In genomic region chr5:143606043-143606752, GRCh38 we compare ENCODE assay signal across 9 cellular contexts.
DNase-seq lines count a peak whose midpoint lies in the region; ATAC-seq and TF ChIP-seq lines count a peak whose summit lies in the region.
"Had no signal": no experiment of that assay in that cellular context is flagged by ENCODE, and none has a peak within 500 bp of the region (broad histone marks: within the 10 kb centered on the region; RNA-seq: fewer than 3 reads in every experiment).

No MANE protein-coding gene starts in this region.

- H3K27me3 ChIP-seq in brain microvascular endothelial cell (replicated peaks) = no peaks in the 10 kb centered on the region

- no peak overlapping the region for H3K27ac ChIP-seq in brain microvascular endothelial cell

- H3K27ac Mint-ChIP-seq in T-helper 1 cell treated with Interleukin-12 subunit alpha and Interleukin-12 subunit beta and Interleukin-4 antibody, amounts not matched to agents 30 μg/mL and 1 μg/mL, for 36 hours = peak overlapping the region; percentile 94

- H3K36me3 ChIP-seq in brain microvascular endothelial cell (replicated peaks) = no peaks in the 10 kb centered on the region

- H3K9me3 Mint-ChIP-seq in T-helper 1 cell treated with Interleukin-12 subunit alpha and Interleukin-12 subunit beta and Interleukin-4 antibody, amounts not matched to agents 30 μg/mL and 1 μg/mL, for 36 hours = peaks cover 38% of the 10 kb centered on the region

- peaks cover 18% of the 10 kb centered on the region for H3K36me3 Mint-ChIP-seq in T-helper 1 cell treated with Interleukin-12 subunit alpha and Interleukin-12 subunit beta and Interleukin-4 antibody, amounts not matched to agents 30 μg/mL and 1 μg/mL, for 36 hours (ENCODE audit: low read depth)

- peak overlapping the region; percentile 80 for H3K4me3 Mint-ChIP-seq in T-helper 1 cell treated with Interleukin-12 subunit alpha and Interleukin-12 subunit beta and Interleukin-4 antibody, amounts not matched to agents 30 μg/mL and 1 μg/mL, for 36 hours

- TF ChIP-seq CTCF in brain microvascular endothelial cell (IDR thresholded peaks at IDR 0.05; ENCODE audit: low read depth, low read length, missing control alignments) = no peak

- peaks cover 34% of the 10 kb centered on the region for H3K4me1 Mint-ChIP-seq in T-helper 1 cell treated with Interleukin-12 subunit alpha and Interleukin-12 subunit beta and Interleukin-4 antibody, amounts not matched to agents 30 μg/mL and 1 μg/mL, for 36 hours (ENCODE audit: low read depth)

- ATAC-seq in HG03039 (IDR thresholded peaks at IDR 0.05; ENCODE audit: unreplicated experiment) = peak; percentile 75

- peak; percentile 40 for DNase-seq in stimulated activated CD4-positive, alpha-beta T cell treated with anti-CD3 and anti-CD28 coated beads, Interleukin-1b, Interleukin-23, amount 100 ng/mL, for 48 hours
- no peak for DNase-seq in stimulated activated CD4-positive, alpha-beta T cell treated with anti-CD3 and anti-CD28 coated beads, Interleukin-12 subunit alpha, Interleukin-12 subunit beta, amount 100 ng/mL, for 4 hours
- no peak for DNase-seq in NCI-H2196 (lab: John Stamatoyannopoulos, UW; ENCODE audit: unreplicated experiment)
- no peak for DNase-seq in retina
- DNase-seq in NCI-H510A (lab: John Stamatoyannopoulos, UW) = no peak
- no peak for DNase-seq in brain microvascular endothelial cell
- DNase-seq: DMS79 had no signal

- no peak overlapping the region for H3K4me3 ChIP-seq in brain microvascular endothelial cell (ENCODE audit: low read depth, low read length)

- H3K27me3 Mint-ChIP-seq in T-helper 1 cell treated with Interleukin-12 subunit alpha and Interleukin-12 subunit beta and Interleukin-4 antibody, amounts not matched to agents 30 μg/mL and 1 μg/mL, for 36 hours (ENCODE audit: low read depth) = peaks cover 5% of the 10 kb centered on the region

- in situ Hi-C loops in brain microvascular endothelial cell (cut with HindIII; ENCODE audit: low pct_ligation_motif_present, low sequenced_read_pairs) = no loop called here
